ENCODE assay signal across 1 cellular context in genomic region chr2:38436227-38436664, GRCh38.
TF ChIP-seq lines count a peak whose summit lies in the region.

No MANE protein-coding gene starts in this region.

TF ChIP-seq in HepG2, 621 proteins besides CTCF, POLR2A, EP300 and RAD21 (continued from another document and continues in another):
- TF ChIP-seq ELF4 (CRISPR knock-in tag; IDR thresholded peaks at IDR 0.05; ENCODE audit: borderline replicate concordance) = no peak
- peak in 1 of 2 experiments; percentile 74; a peak in 1 of 4 replicates for TF ChIP-seq KLF16 (CRISPR knock-in tag; IDR thresholded peaks at IDR 0.05)
- TF ChIP-seq RERE (CRISPR knock-in tag; IDR thresholded peaks at IDR 0.05; ENCODE audit: low read depth) = peak; percentile 73; the same call in 1 of the 2 replicates
- no peak for TF ChIP-seq DMTF1 (CRISPR knock-in tag; IDR thresholded peaks at IDR 0.05)
- peak; percentile 75; the same call in 1 of the 2 replicates for TF ChIP-seq ZNF503 (CRISPR knock-in tag; IDR thresholded peaks at IDR 0.05)
- TF ChIP-seq THAP9 (CRISPR knock-in tag; IDR thresholded peaks at IDR 0.05; ENCODE audit: borderline replicate concordance) = 0 out of 2 replicates have a peak, but pooled peaks have one; percentile 35
- TF ChIP-seq TFE3 (CRISPR knock-in tag; IDR thresholded peaks at IDR 0.05) = no peak
- TF ChIP-seq TSC22D2 (CRISPR knock-in tag; IDR thresholded peaks at IDR 0.05; ENCODE audit: borderline replicate concordance) = no peak
- peak; percentile 87 for TF ChIP-seq RXRB (CRISPR knock-in tag; IDR thresholded peaks at IDR 0.05; ENCODE audit: borderline replicate concordance)
- peak; percentile 43; the same call in 1 of the 2 replicates for TF ChIP-seq ADNP (CRISPR knock-in tag; IDR thresholded peaks at IDR 0.05)
- 0 out of 2 replicates have a peak, but pooled peaks have one; percentile 30 for TF ChIP-seq ATF7-NPFF (CRISPR knock-in tag; IDR thresholded peaks at IDR 0.05; ENCODE audit: low read depth)
- peak; percentile 84; the same call in 1 of the 2 replicates for TF ChIP-seq WIZ (CRISPR knock-in tag; IDR thresholded peaks at IDR 0.05)
- peak; percentile 39 for TF ChIP-seq SKI (IDR thresholded peaks at IDR 0.05; ENCODE audit: partially characterized antibody)
- peak; percentile 74; the same call in 1 of the 2 replicates for TF ChIP-seq ZNF12 (CRISPR knock-in tag; IDR thresholded peaks at IDR 0.05)
- TF ChIP-seq E2F5 (CRISPR knock-in tag; conservative IDR thresholded peaks at IDR 0.05) = no peak
- peak; percentile 98 for TF ChIP-seq CBX5 (CRISPR knock-in tag; IDR thresholded peaks at IDR 0.05; ENCODE audit: borderline replicate concordance)
- TF ChIP-seq SP1 (IDR thresholded peaks at IDR 0.05) = no peak
- 0 out of 2 replicates have a peak, but pooled peaks have one; percentile 22 for TF ChIP-seq SP1 (CRISPR knock-in tag; IDR thresholded peaks at IDR 0.05)
- TF ChIP-seq ZNF121 (CRISPR knock-in tag; IDR thresholded peaks at IDR 0.05) = no peak
- no peak for TF ChIP-seq KIAA2018 (CRISPR knock-in tag; IDR thresholded peaks at IDR 0.05; ENCODE audit: borderline replicate concordance)
- 0 out of 2 replicates have a peak, but pooled peaks have one; percentile 58 for TF ChIP-seq MAZ (IDR thresholded peaks at IDR 0.05; ENCODE audit: borderline replicate concordance, low read depth, low read length)
- 0 out of 2 replicates have a peak, but pooled peaks have one; percentile 58 for TF ChIP-seq MAZ (CRISPR knock-in tag; IDR thresholded peaks at IDR 0.05; ENCODE audit: low read depth)
- 0 out of 2 replicates have a peak, but pooled peaks have one; percentile 65 for TF ChIP-seq ZNF44 (CRISPR knock-in tag; IDR thresholded peaks at IDR 0.05)
- no peak for TF ChIP-seq HNRNPLL (IDR thresholded peaks at IDR 0.05; ENCODE audit: low read depth, low read length, poor library complexity, severe bottlenecking)
- TF ChIP-seq ATF3 (CRISPR knock-in tag; IDR thresholded peaks at IDR 0.05) = no peak
